Comparison of ENCODE assay signal across 20 cellular contexts in genomic region chr15:94467034-94467433, GRCh38.
A peak's percentile ranks its signal among the peaks of the same experiment; 100 is the strongest.
DNase-seq lines count a peak whose midpoint lies in the region; ATAC-seq, FAIRE-seq and TF ChIP-seq lines count a peak whose summit lies in the region.
"Had no signal": no experiment of that assay in that cellular context is flagged by ENCODE, and none has a peak within 500 bp of the region (broad histone marks: within the 10 kb centered on the region; RNA-seq: fewer than 3 reads in every experiment).

No MANE protein-coding gene starts in this region.

- ATAC-seq in GM18870 (IDR thresholded peaks at IDR 0.05; ENCODE audit: unreplicated experiment) (peak; percentile 71), HG03354 (IDR thresholded peaks at IDR 0.05; ENCODE audit: poor library complexity, severe bottlenecking, unreplicated experiment) (peak; percentile 65), pancreas (peak in 3 of 4 donors; percentile 49 to 65 (median 64))
- ATAC-seq: HCT116, PC-3 had no signal

- H3K36me3 ChIP-seq in endocrine pancreas (ENCODE audit: control insufficient read depth, insufficient read depth, low read length) = no peaks in the 10 kb centered on the region
- no peaks in the 10 kb centered on the region for H3K36me3 ChIP-seq in pancreas
- H3K36me3 ChIP-seq: SJSA1 had no signal

- H3K4me3 ChIP-seq in endocrine pancreas (ENCODE audit: control insufficient read depth, insufficient read depth, low read length) = peak overlapping the region; percentile 25
- H3K4me3 ChIP-seq in pancreas = no peak overlapping the region
- no peak overlapping the region for H3K4me3 ChIP-seq in lower leg skin (ENCODE audit: low read depth, poor library complexity, severe bottlenecking)
- H3K4me3 ChIP-seq: SJSA1 had no signal

- no peak overlapping the region for H3K27ac ChIP-seq in pancreas
- H3K27ac ChIP-seq: SJSA1 had no signal

- no peak overlapping the region for H3K4me3 Mint-ChIP-seq in activated T-helper 2 cell treated with anti-CD3 and anti-CD28 coated beads, Interferon-gamma antibody, Interleukin-2, Interleukin-4, amounts not matched to agents 10 μg/mL and 5 μg/mL and 100 μg/mL, durations not matched to agents 14 hours and 24 hours and 36 hours (ENCODE audit: low read depth)
- H3K4me3 Mint-ChIP-seq: B cell; CD4-positive, alpha-beta T cell had no signal

- no peaks in the 10 kb centered on the region for H3K9me3 Mint-ChIP-seq in activated T-helper 2 cell treated with anti-CD3 and anti-CD28 coated beads, Interferon-gamma antibody, Interleukin-2, Interleukin-4, amounts not matched to agents 10 μg/mL and 5 μg/mL and 100 μg/mL, durations not matched to agents 14 hours and 24 hours and 36 hours
- H3K9me3 Mint-ChIP-seq: CD4-positive, alpha-beta T cell had no signal

- peak; percentile 20 for FAIRE-seq in pancreas (lab: Jason Lieb, UNC)

- peaks cover 28% of the 10 kb centered on the region for H3K36me3 Mint-ChIP-seq in activated T-helper 2 cell treated with anti-CD3 and anti-CD28 coated beads, Interferon-gamma antibody, Interleukin-2, Interleukin-4, amounts not matched to agents 10 μg/mL and 5 μg/mL and 100 μg/mL, durations not matched to agents 14 hours and 24 hours and 36 hours (ENCODE audit: low read depth)

- no peaks in the 10 kb centered on the region for H3K27me3 ChIP-seq in endocrine pancreas (ENCODE audit: control insufficient read depth, insufficient read depth, low read length)
- no peaks in the 10 kb centered on the region for H3K27me3 ChIP-seq in pancreas
- H3K27me3 ChIP-seq: SJSA1 had no signal

- H3K27me3 Mint-ChIP-seq in activated T-helper 2 cell treated with anti-CD3 and anti-CD28 coated beads, Interferon-gamma antibody, Interleukin-2, Interleukin-4, amounts not matched to agents 10 μg/mL and 5 μg/mL and 100 μg/mL, durations not matched to agents 14 hours and 24 hours and 36 hours (ENCODE audit: low read depth) = no peaks in the 10 kb centered on the region
- H3K27me3 Mint-ChIP-seq: B cell; CD4-positive, alpha-beta T cell had no signal

- H3K27ac Mint-ChIP-seq in activated T-helper 2 cell treated with anti-CD3 and anti-CD28 coated beads, Interferon-gamma antibody, Interleukin-2, Interleukin-4, amounts not matched to agents 10 μg/mL and 5 μg/mL and 100 μg/mL, durations not matched to agents 14 hours and 24 hours and 36 hours = no peak overlapping the region
- H3K27ac Mint-ChIP-seq: B cell; CD4-positive, alpha-beta T cell had no signal

- DNase-seq in pancreas (no peak), lower leg skin (ENCODE audit: low spot score in 2 of 2) (no peak), ureter (ENCODE audit: low spot score) (no peak)
- DNase-seq in activated T-helper 2 cell treated with anti-CD3 and anti-CD28 coated beads, Interferon-gamma antibody, Interleukin-2, Interleukin-4, amounts not matched to agents 10 μg/mL and 5 μg/mL and 100 μg/mL, durations not matched to agents 14 hours and 24 hours and 36 hours (ENCODE audit: low spot score) = no peak
- DNase-seq: CD4-positive, alpha-beta T cell; DND-41; GF-D8; Karpas-422; NCI-H146; NCI-H2081 treated with DMSO at 0.1 percent for 48 hours; NCI-H2227 treated with DMSO at 0.1 percent for 48 hours; NCI-H524 treated with DMSO at 0.1 percent for 48 hours; NK-92 treated with Interleukin-12 subunit alpha and Interleukin-12 subunit beta, amount 100 ng/mL, for 24 hours; PC-3 had no signal

- no peaks in the 10 kb centered on the region for H3K4me1 Mint-ChIP-seq in activated T-helper 2 cell treated with anti-CD3 and anti-CD28 coated beads, Interferon-gamma antibody, Interleukin-2, Interleukin-4, amounts not matched to agents 10 μg/mL and 5 μg/mL and 100 μg/mL, durations not matched to agents 14 hours and 24 hours and 36 hours (ENCODE audit: low read depth)
- H3K4me1 Mint-ChIP-seq: B cell had no signal

- intact Hi-C loops in pancreas (cut with DNase I) = no loop called here
- intact Hi-C loops in lower leg skin (cut with DNase I; ENCODE audit: low total_unique reads) = no loop called here
- intact Hi-C loops in activated T-helper 2 cell treated with anti-CD3 and anti-CD28 coated beads, Interferon-gamma antibody, Interleukin-2, Interleukin-4, amounts not matched to agents 10 μg/mL and 5 μg/mL and 100 μg/mL, durations not matched to agents 14 hours and 24 hours and 36 hours (cut with micrococcal nuclease) = no loop called here

- no peak overlapping the region for H3K9ac ChIP-seq in endocrine pancreas (ENCODE audit: control insufficient read depth, insufficient read depth, low read length)

- no peaks in the 10 kb centered on the region for H3K9me3 ChIP-seq in endocrine pancreas (ENCODE audit: control insufficient read depth, low read length)
- no peaks in the 10 kb centered on the region for H3K9me3 ChIP-seq in pancreas
- H3K9me3 ChIP-seq: SJSA1 had no signal

- TF ChIP-seq CTCF in pancreas (IDR thresholded peaks at IDR 0.05) (no peak), lower leg skin (IDR thresholded peaks at IDR 0.05) (no peak)

- TF ChIP-seq POLR2A in lower leg skin (IDR thresholded peaks at IDR 0.05) = no peak

- 65% methylated on average over 1 of the region's 1 CpG for WGBS in pancreas, 2 donors
- WGBS in lower leg skin, 2 donors = 94% methylated on average over 1 of the region's 1 CpG

- peaks cover 6% of the 10 kb centered on the region for H3K4me1 ChIP-seq in endocrine pancreas (ENCODE audit: control insufficient read depth, insufficient read depth, low read length)
- peaks cover 0 to 5% (median 0%) of the 10 kb centered on the region in 3 donors for H3K4me1 ChIP-seq in pancreas
- H3K4me1 ChIP-seq: SJSA1 had no signal
